30 cellular contexts compared by ENCODE assay signal in genomic region chr7:6180344-6180725, GRCh38.
"Had no signal": no experiment of that assay in that cellular context is flagged by ENCODE, and none has a peak within 500 bp of the region (broad histone marks: within the 10 kb centered on the region; RNA-seq: fewer than 3 reads in every experiment).

No MANE protein-coding gene starts in this region.

- H3K27ac Mint-ChIP-seq: activated naive CD4-positive, alpha-beta T cell treated with anti-CD3 and anti-CD28 coated beads, Interleukin-2, amount 10 ng/mL, durations not matched to agents 7 days and 5 days; activated naive CD8-positive, alpha-beta T cell treated with anti-CD3 and anti-CD28 coated beads, Interleukin-2, amount 10 ng/mL, durations not matched to agents 7 days and 5 days; endodermal cell; nephron; progenitor cell of endocrine pancreas; stimulated activated effector memory CD8-positive, alpha-beta T cell treated with anti-CD3 and anti-CD28 coated beads, Interleukin-12 subunit alpha, Interleukin-12 subunit beta, amount 100 ng/mL, for 72 hours; stimulated activated naive CD8-positive, alpha-beta T cell treated with anti-CD3 and anti-CD28 coated beads, Interleukin-15, Interleukin-2, amounts not matched to agents 100 ng/mL and 50 ng/mL, for 24 hours; T-helper 1 cell treated with Interleukin-12 subunit alpha and Interleukin-12 subunit beta and Interleukin-4 antibody, amounts not matched to agents 30 μg/mL and 1 μg/mL, for 36 hours had no signal

- H3K27me3 ChIP-seq: brain microvascular endothelial cell, foreskin keratinocyte, left lung, ovary, thyroid gland, upper lobe of left lung, vagina had no signal

- H3K36me3 Mint-ChIP-seq: activated naive CD4-positive, alpha-beta T cell treated with anti-CD3 and anti-CD28 coated beads, Interleukin-2, amount 10 ng/mL, durations not matched to agents 7 days and 5 days; activated naive CD8-positive, alpha-beta T cell treated with anti-CD3 and anti-CD28 coated beads, Interleukin-2, amount 10 ng/mL, durations not matched to agents 7 days and 5 days; stimulated activated effector memory CD8-positive, alpha-beta T cell treated with anti-CD3 and anti-CD28 coated beads, Interleukin-12 subunit alpha, Interleukin-12 subunit beta, amount 100 ng/mL, for 72 hours had no signal

- H3K9me3 ChIP-seq: left lung, lower lobe of right lung, ovary, thyroid gland, upper lobe of left lung, vagina had no signal

- ATAC-seq: activated CD4-positive, CD25-positive, alpha-beta regulatory T cell treated with anti-CD3 and anti-CD28 coated beads, Interleukin-2, amount 50 U/mL, for 24 hours; esophagus mucosa; foreskin keratinocyte; left lung; sciatic nerve had no signal

- H3K4me1 Mint-ChIP-seq: activated naive CD4-positive, alpha-beta T cell treated with anti-CD3 and anti-CD28 coated beads, Interleukin-2, amount 10 ng/mL, durations not matched to agents 7 days and 5 days; activated naive CD8-positive, alpha-beta T cell treated with anti-CD3 and anti-CD28 coated beads, Interleukin-2, amount 10 ng/mL, durations not matched to agents 7 days and 5 days; endodermal cell had no signal

- DNase-seq: activated CD4-positive, alpha-beta T cell treated with anti-CD3 and anti-CD28 coated beads for 48 hours; activated CD4-positive, alpha-beta T cell treated with anti-CD3 and anti-CD28 coated beads, Interleukin-2, amount 50 U/mL, for 48 hours; activated CD8-positive, alpha-beta memory T cell treated with anti-CD3 and anti-CD28 coated beads for 24 hours; activated gamma-delta T cell; activated naive CD4-positive, alpha-beta T cell treated with anti-CD3 and anti-CD28 coated beads, Interleukin-2, amount 10 ng/mL, durations not matched to agents 7 days and 5 days; activated naive CD8-positive, alpha-beta T cell treated with anti-CD3 and anti-CD28 coated beads, Interleukin-2, amount 10 ng/mL, durations not matched to agents 7 days and 5 days; brain microvascular endothelial cell; endodermal cell; foreskin keratinocyte; left lung; lower lobe of right lung; mesenchymal stem cell; ovary; retina; small intestine; stimulated activated CD4-positive, alpha-beta T cell treated with anti-CD3 and anti-CD28 coated beads, Interleukin-4, amount 100 ng/mL, for 24 hours; substantia nigra; T-helper 9 cell; thyroid gland had no signal

- H3K4me3 Mint-ChIP-seq: activated naive CD4-positive, alpha-beta T cell treated with anti-CD3 and anti-CD28 coated beads, Interleukin-2, amount 10 ng/mL, durations not matched to agents 7 days and 5 days; activated naive CD8-positive, alpha-beta T cell treated with anti-CD3 and anti-CD28 coated beads, Interleukin-2, amount 10 ng/mL, durations not matched to agents 7 days and 5 days; endodermal cell; nephron; stimulated activated effector memory CD8-positive, alpha-beta T cell treated with anti-CD3 and anti-CD28 coated beads, Interleukin-12 subunit alpha, Interleukin-12 subunit beta, amount 100 ng/mL, for 72 hours; stimulated activated naive CD8-positive, alpha-beta T cell treated with anti-CD3 and anti-CD28 coated beads, Interleukin-15, Interleukin-2, amounts not matched to agents 100 ng/mL and 50 ng/mL, for 24 hours; T-helper 1 cell treated with Interleukin-12 subunit alpha and Interleukin-12 subunit beta and Interleukin-4 antibody, amounts not matched to agents 30 μg/mL and 1 μg/mL, for 36 hours had no signal

- H3K4me3 ChIP-seq: left lung, lower lobe of right lung, ovary, thyroid gland, upper lobe of left lung, vagina had no signal

- H3K9me3 Mint-ChIP-seq: activated naive CD4-positive, alpha-beta T cell treated with anti-CD3 and anti-CD28 coated beads, Interleukin-2, amount 10 ng/mL, durations not matched to agents 7 days and 5 days; activated naive CD8-positive, alpha-beta T cell treated with anti-CD3 and anti-CD28 coated beads, Interleukin-2, amount 10 ng/mL, durations not matched to agents 7 days and 5 days; endodermal cell; nephron; stimulated activated effector memory CD8-positive, alpha-beta T cell treated with anti-CD3 and anti-CD28 coated beads, Interleukin-12 subunit alpha, Interleukin-12 subunit beta, amount 100 ng/mL, for 72 hours; stimulated activated naive CD8-positive, alpha-beta T cell treated with anti-CD3 and anti-CD28 coated beads, Interleukin-15, Interleukin-2, amounts not matched to agents 100 ng/mL and 50 ng/mL, for 24 hours; T-helper 1 cell treated with Interleukin-12 subunit alpha and Interleukin-12 subunit beta and Interleukin-4 antibody, amounts not matched to agents 30 μg/mL and 1 μg/mL, for 36 hours had no signal

- H3K4me1 ChIP-seq: foreskin keratinocyte had no signal

- H3K36me3 ChIP-seq: ovary, thyroid gland had no signal

- H3K27me3 Mint-ChIP-seq: activated naive CD4-positive, alpha-beta T cell treated with anti-CD3 and anti-CD28 coated beads, Interleukin-2, amount 10 ng/mL, durations not matched to agents 7 days and 5 days; progenitor cell of endocrine pancreas; stimulated activated naive CD8-positive, alpha-beta T cell treated with anti-CD3 and anti-CD28 coated beads, Interleukin-15, Interleukin-2, amounts not matched to agents 100 ng/mL and 50 ng/mL, for 24 hours had no signal

- H3K27ac ChIP-seq: brain microvascular endothelial cell, foreskin keratinocyte, left lung, lower lobe of right lung, ovary, thyroid gland, upper lobe of left lung, vagina, VCaP had no signal
